ENCODE assay signal across 8 cellular contexts in genomic region chr12:96193725-96194571, GRCh38.
DNase-seq lines count a peak whose midpoint lies in the region; ATAC-seq lines count a peak whose summit lies in the region.

ELK3 (plus strand) TSS chr12:96194375.

- ATAC-seq in HG02678 (IDR thresholded peaks at IDR 0.05; ENCODE audit: unreplicated experiment), result peak; percentile 53

- peak; percentile 74 for DNase-seq in DMS 273 (lab: John Stamatoyannopoulos, UW; ENCODE audit: unreplicated experiment)
- no peak for DNase-seq in DMS 273 treated with DMSO at 0.1 percent for 48 hours (lab: John Stamatoyannopoulos, UW)
- DNase-seq in NCI-H2081 (lab: John Stamatoyannopoulos, UW), result peak; percentile 64 to 81
- peak in 3 of 4 experiments; percentile 20 to 43 (median 33) for DNase-seq in activated CD4-positive, CD25-positive, alpha-beta regulatory T cell (lab: John Stamatoyannopoulos, UW)
- DNase-seq in kidney glomerular epithelial cell (lab: John Stamatoyannopoulos, UW), result peak; percentile 46
- DNase-seq in stimulated activated CD4-positive, alpha-beta T cell treated with anti-CD3 and anti-CD28 coated beads, Interleukin-2, amount 100 ng/mL, for 24 hours, result peak; percentile 63 to 64

- peak within 1 kb of the TSS; percentile 47 for H3K27ac ChIP-seq in cingulate gyrus (ENCODE audit: low read depth, low read length)
